Comparison of ENCODE assay signal across 8 cellular contexts in the genomic region with DNA sequence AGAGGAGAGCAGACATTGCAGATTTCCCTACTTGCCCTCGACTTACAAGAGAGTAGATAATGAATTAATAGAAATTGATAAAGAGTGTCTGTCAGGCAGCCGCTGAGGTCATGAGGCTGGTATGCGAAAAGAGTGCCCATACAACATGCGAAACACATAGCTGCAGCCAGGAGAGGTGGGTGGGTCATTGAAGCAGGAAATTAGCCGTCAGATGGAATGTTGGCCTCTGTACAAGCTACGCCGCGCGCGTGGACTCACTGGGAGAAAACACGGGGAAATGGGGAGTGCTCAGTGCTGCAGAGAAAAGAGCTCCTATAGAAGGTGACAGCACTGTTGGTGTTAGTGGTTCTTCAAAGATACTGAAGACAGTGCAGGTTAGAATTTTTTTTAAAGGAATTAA.
DNase-seq lines count a peak whose midpoint lies in the region; ATAC-seq and TF ChIP-seq lines count a peak whose summit lies in the region.

No MANE protein-coding gene starts in this region.

- peak in 5 of 11 experiments; percentile 18 to 43 (median 31) for TF ChIP-seq CTCF in spleen (IDR thresholded peaks at IDR 0.05 in 8 of 11, conservative IDR thresholded peaks at IDR 0.05 in 3 of 11)

- H3K36me3 ChIP-seq in spleen = no peaks in the 10 kb centered on the region

- DNase-seq in HS-5 (ENCODE audit: low read depth) = peak; percentile 58
- DNase-seq in cerebellum (ENCODE audit: low spot score) = peak; percentile 42
- peak; percentile 89 for DNase-seq in kidney tubule cell (ENCODE audit: low spot score)
- peak; percentile 76 for DNase-seq in spleen
- DNase-seq in activated CD4-positive, alpha-beta T cell treated with anti-CD3 and anti-CD28 coated beads for 1 hour = no peak
- DNase-seq in activated CD4-positive, alpha-beta T cell treated with anti-CD3 and anti-CD28 coated beads, Interleukin-2, amount 50 U/mL, for 1 hour = no peak

- peak in 1 of 3 donors; percentile 77 for TF ChIP-seq POLR2A in spleen (IDR thresholded peaks at IDR 0.05)

- H3K4me3 ChIP-seq in spleen = peak overlapping the region in 7 of 8 donors; percentile 3 to 59 (median 21)

- H3K4me1 ChIP-seq in spleen = peaks cover 3 to 31% (median 10%) of the 10 kb centered on the region in 6 donors

- peak overlapping the region in 7 of 8 donors; percentile 44 to 79 (median 70) for H3K27ac ChIP-seq in spleen

- ATAC-seq in HG03196 (IDR thresholded peaks at IDR 0.05; ENCODE audit: unreplicated experiment) (no peak), GM18907 (IDR thresholded peaks at IDR 0.05; ENCODE audit: unreplicated experiment) (no peak)

- no peaks in the 10 kb centered on the region for H3K27me3 ChIP-seq in spleen (replicated peaks in 1 of 7)

- WGBS in spleen, 5 donors = 59 to 74% (median 69%) methylated on average over 11 of the region's 11 CpGs

- no peaks in the 10 kb centered on the region for H3K9me3 ChIP-seq in spleen

- intact Hi-C loops in spleen (cut with DNase I; ENCODE audit: low total_unique reads) = no loop called here

Comparison
In these comparisons a context has a peak if more than half of its experiments do, and no peak if none do; other contexts are left out.
1. DNase-seq: peak in HS-5 (single experiment), cerebellum (single experiment), kidney tubule cell (single experiment) and spleen (single experiment); none in activated CD4-positive, alpha-beta T cell treated with anti-CD3 and anti-CD28 coated beads for 1 hour (single experiment) and activated CD4-positive, alpha-beta T cell treated with anti-CD3 and anti-CD28 coated beads, Interleukin-2, amount 50 U/mL, for 1 hour (single experiment).